Comparison of ENCODE assay signal across 8 cellular contexts in genomic region chr4:77240469-77241066, GRCh38.
DNase-seq lines count a peak whose midpoint lies in the region; ATAC-seq and TF ChIP-seq lines count a peak whose summit lies in the region.

No MANE protein-coding gene starts in this region.

- ATAC-seq in HG02870 (IDR thresholded peaks at IDR 0.05; ENCODE audit: unreplicated experiment) (peak; percentile 62), right lobe of liver (peak; percentile 75 to 93 (median 90))

- H3K4me1 ChIP-seq in right lobe of liver: no peaks in the 10 kb centered on the region

- H3K4me1 Mint-ChIP-seq in chondrocyte (ENCODE audit: low read depth): no peaks in the 10 kb centered on the region

- peaks cover 62% of the 10 kb centered on the region for H3K27me3 Mint-ChIP-seq in chondrocyte (ENCODE audit: low read depth)

- TF ChIP-seq CTCF in chondrocyte (IDR thresholded peaks at IDR 0.05): peak; percentile 88
- peak; percentile 54 to 78 (median 78) for TF ChIP-seq CTCF in right lobe of liver (IDR thresholded peaks at IDR 0.05)

- peak; percentile 25 for DNase-seq in DMS79 treated with DMSO at 0.1 percent for 48 hours (lab: John Stamatoyannopoulos, UW)
- DNase-seq in DMS79 (lab: John Stamatoyannopoulos, UW): no peak
- DNase-seq in NCI-H2107 treated with DMSO at 0.1 percent for 48 hours (lab: John Stamatoyannopoulos, UW; ENCODE audit: unreplicated experiment): peak; percentile 19
- DNase-seq in activated CD4-positive, alpha-beta T cell treated with anti-CD3 and anti-CD28 coated beads for 24 hours (ENCODE audit: low read depth in 2 of 2): peak; percentile 49 to 59
- no peak for DNase-seq in chondrocyte (ENCODE audit: low spot score)
- peak; percentile 63 to 68 (median 64) for DNase-seq in right lobe of liver
- peak; percentile 25 for DNase-seq in stimulated activated CD8-positive, alpha-beta memory T cell treated with anti-CD3 and anti-CD28 coated beads, Interleukin-15, amount 100 ng/mL, for 1 hour (ENCODE audit: low read depth)

- H3K4me3 ChIP-seq in right lobe of liver: no peak overlapping the region

- no peak overlapping the region for H3K4me3 Mint-ChIP-seq in chondrocyte (ENCODE audit: unreplicated experiment)

- no peaks in the 10 kb centered on the region for H3K9me3 Mint-ChIP-seq in chondrocyte (ENCODE audit: low read depth)

- H3K36me3 ChIP-seq in right lobe of liver: no peaks in the 10 kb centered on the region

- WGBS in right lobe of liver (ENCODE audit: insufficient coverage, low coverage, low lambda C conversion rate, missing lambda C conversion rate): 12% methylated on average over 10 of the region's 10 CpGs

- no peaks in the 10 kb centered on the region for H3K36me3 Mint-ChIP-seq in chondrocyte (ENCODE audit: low read depth)

- H3K27me3 ChIP-seq in right lobe of liver: no peaks in the 10 kb centered on the region

- H3K27ac ChIP-seq in right lobe of liver: no peak overlapping the region

- no peaks in the 10 kb centered on the region for H3K9me3 ChIP-seq in right lobe of liver

- no peak for TF ChIP-seq POLR2A in right lobe of liver (IDR thresholded peaks at IDR 0.05)

- no peak overlapping the region for H3K27ac Mint-ChIP-seq in chondrocyte (ENCODE audit: unreplicated experiment)

- intact Hi-C loops in right lobe of liver (cut with DNase I): no loop called here

Comparison
In these comparisons a context has a peak if more than half of its experiments do, and no peak if none do; other contexts are left out.
1. DNase-seq: peak in DMS79 treated with DMSO at 0.1 percent for 48 hours (single experiment), NCI-H2107 treated with DMSO at 0.1 percent for 48 hours (single experiment), activated CD4-positive, alpha-beta T cell treated with anti-CD3 and anti-CD28 coated beads for 24 hours (2 of 2), right lobe of liver (3 of 3) and stimulated activated CD8-positive, alpha-beta memory T cell treated with anti-CD3 and anti-CD28 coated beads, Interleukin-15, amount 100 ng/mL, for 1 hour (single experiment); none in DMS79 (single experiment) and chondrocyte (single experiment).